ENCODE assay signal across 16 cellular contexts in the genomic region with DNA sequence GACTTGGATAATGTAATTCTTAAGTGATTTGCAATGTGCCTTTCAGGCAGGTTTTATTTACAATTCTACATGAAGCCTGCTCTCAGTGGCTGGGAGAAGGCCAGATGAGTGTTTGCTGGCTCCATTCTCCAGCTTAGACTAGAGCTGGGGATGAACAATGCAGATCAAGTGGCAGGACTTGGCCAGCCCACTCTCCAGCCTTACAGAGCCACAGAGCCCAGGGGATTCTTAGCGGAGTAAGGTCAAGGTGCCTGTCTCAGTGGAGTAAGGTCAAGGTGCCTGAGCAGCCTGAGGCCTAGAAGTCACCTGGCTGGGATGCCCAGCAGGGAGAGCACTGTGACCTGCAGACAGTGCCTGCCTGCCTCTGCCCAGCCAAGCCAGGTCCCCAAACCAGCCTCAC.
DNase-seq lines count a peak whose midpoint lies in the region; ATAC-seq, FAIRE-seq and TF ChIP-seq lines count a peak whose summit lies in the region.
"Had no signal": no experiment of that assay in that cellular context is flagged by ENCODE, and none has a peak within 500 bp of the region (broad histone marks: within the 10 kb centered on the region; RNA-seq: fewer than 3 reads in every experiment).

No MANE protein-coding gene starts in this region.

- H2BK5ac ChIP-seq in H9 (ENCODE audit: insufficient read length, low read length), result no peak overlapping the region

- H3K79me2 ChIP-seq in H9 (ENCODE audit: insufficient read depth, low read length) (no peaks in the 10 kb centered on the region), keratinocyte (ENCODE audit: control insufficient read depth, insufficient read depth, low read length) (no peaks in the 10 kb centered on the region)

- no peak overlapping the region for H4K5ac ChIP-seq in H9 (ENCODE audit: insufficient read length, low read depth, low read length)

- WGBS in H9 (ENCODE audit: extremely low coverage, insufficient read length, low lambda C conversion rate), result no CpG with 5 or more reads among the region's 1 CpG

- no peak overlapping the region for H3K18ac ChIP-seq in H9 (ENCODE audit: insufficient read length, low read depth, low read length)

- no peak overlapping the region for H2BK120ac ChIP-seq in H9 (ENCODE audit: low read depth, low read length, poor library complexity, severe bottlenecking)

- POLR2A ChIA-PET in AG04450 (lab: Yijun Ruan, JAX), result no interaction called here

- no peaks in the 10 kb centered on the region; a peak in 1 of 7 replicates for H3K36me3 Mint-ChIP-seq in H9 (ENCODE audit: insufficient read depth in 1 of 3, low read depth in 3 of 3)

- H2AFZ ChIP-seq in H9 (ENCODE audit: low read length), result no peak overlapping the region
- H2AFZ ChIP-seq in keratinocyte (ENCODE audit: control insufficient read depth, low read length), result no peak overlapping the region

- H3K23ac ChIP-seq in H9 (ENCODE audit: insufficient read length, low read depth, low read length), result no peak overlapping the region

- peaks cover 2% of the 10 kb centered on the region; the same call in 1 of the 2 replicates for H3K27me3 Mint-ChIP-seq in H9 (ENCODE audit: low read depth)

- CTCF ChIA-PET in AG04450 (lab: Charles Lee), result interaction anchor here (0.6 to 0.7 kb wide), 2 partner anchors 436 to 654 kb away, joined by 4 read pairs; no protein-coding TSS in a partner anchor

- peak; percentile 29 for DNase-seq in AG04450 (ENCODE audit: low read depth, low spot score)
- DNase-seq in H9, result peak; percentile 30
- DNase-seq in RPMI8226, result peak; percentile 42
- DNase-seq in keratinocyte (ENCODE audit: low read depth, low spot score), result no peak
- DNase-seq in Kasumi-1 (lab: John Stamatoyannopoulos, UW), result no peak
- no peak for DNase-seq in H7
- DNase-seq: activated T-cell treated with anti-CD3 and anti-CD28 coated beads, Interleukin-2, amount 50 U/mL, for 1 hour; AML-193; anterior cingulate cortex; mesenchymal stem cell; posterior cingulate gyrus; stimulated activated naive CD8-positive, alpha-beta T cell treated with anti-CD3 and anti-CD28 coated beads, Interleukin-15, amount 100 ng/mL, for 72 hours had no signal

- no peak overlapping the region for H3K4ac ChIP-seq in H9 (ENCODE audit: low read depth, low read length)

- H3K4me2 ChIP-seq in H9 (ENCODE audit: insufficient read depth, insufficient read length, low read length) (no peak overlapping the region), keratinocyte (ENCODE audit: control insufficient read depth, extremely low read depth, insufficient read depth, low read depth, low read length) (peak overlapping the region; percentile 36)

- dilution Hi-C loops in keratinocyte (cut with MboI; ENCODE audit: extremely low pct_ligation_motif_present, low sequenced_read_pairs), result no loop called here

- H2AK5ac ChIP-seq in H9 (ENCODE audit: insufficient read length, low read length), result no peak overlapping the region

- no peaks in the 10 kb centered on the region for H3K23me2 ChIP-seq in H9 (ENCODE audit: insufficient read length, low read depth, low read length, poor library complexity, severe bottlenecking)

- H3K4me1 ChIP-seq in H9 (ENCODE audit: insufficient read depth, low read length) (peaks cover 10% of the 10 kb centered on the region; the same call in 1 of the 2 replicates), keratinocyte (ENCODE audit: control insufficient read depth, extremely low read depth, insufficient read depth, low read length) (peaks cover 13% of the 10 kb centered on the region)

- H4K91ac ChIP-seq in H9 (ENCODE audit: insufficient read length, low read depth, low read length), result no peak overlapping the region

- H3K9ac ChIP-seq in H9 (ENCODE audit: extremely low read depth, insufficient read length, low read length), result no peak overlapping the region
- H3K9ac ChIP-seq in keratinocyte (ENCODE audit: control insufficient read depth, extremely low read depth, insufficient read depth, low read length), result no peak overlapping the region

- H2BK20ac ChIP-seq in H9 (ENCODE audit: low read depth, low read length, poor library complexity, severe bottlenecking), result no peak overlapping the region

- no peaks in the 10 kb centered on the region for H3K79me1 ChIP-seq in H9 (ENCODE audit: insufficient read depth, low read depth, low read length, poor library complexity, severe bottlenecking)

- H3K27ac ChIP-seq in AG04450 (ENCODE audit: low read depth, low read length) (no peak overlapping the region), H9 (ENCODE audit: insufficient read length, low read depth, low read length) (no peak overlapping the region), keratinocyte (ENCODE audit: control insufficient read depth, insufficient read depth, low read length) (no peak overlapping the region)
- H3K27ac ChIP-seq: SK-N-MC had no signal

- no peaks in the 10 kb centered on the region; a peak in 1 of 5 replicates for H3K9me3 Mint-ChIP-seq in H9
- H3K9me3 Mint-ChIP-seq: stimulated activated naive CD8-positive, alpha-beta T cell treated with anti-CD3 and anti-CD28 coated beads, Interleukin-15, amount 100 ng/mL, for 72 hours had no signal

- H3K14ac ChIP-seq in H9 (ENCODE audit: insufficient read depth, low read length), result peak overlapping the region; percentile 17

- TF ChIP-seq CTCF in AG04450 (IDR thresholded peaks at IDR 0.05; ENCODE audit: low read depth, low read length) (peak; percentile 68), H9 (conservative IDR thresholded peaks at IDR 0.05) (no peak), keratinocyte (optimal IDR thresholded peaks at IDR 0.05 in 1 of 3, IDR thresholded peaks at IDR 0.05 in 1 of 3, conservative IDR thresholded peaks at IDR 0.05 in 1 of 3; ENCODE audit: extremely low read depth in 1 of 3, insufficient read depth in 2 of 3, low read length in 3 of 3) (no peak)

- H3K27ac Mint-ChIP-seq in H9, result peak overlapping the region in 2 of 3 experiments; percentile 65 to 87; a peak in 2 of 7 replicates
- H3K27ac Mint-ChIP-seq: stimulated activated naive CD8-positive, alpha-beta T cell treated with anti-CD3 and anti-CD28 coated beads, Interleukin-15, amount 100 ng/mL, for 72 hours had no signal

- no peak overlapping the region for H3K4me3 ChIP-seq in AG04450 (ENCODE audit: low read depth, low read length)
- H3K4me3 ChIP-seq in keratinocyte (ENCODE audit: control insufficient read depth in 2 of 3, extremely low read depth in 1 of 3, insufficient read depth in 2 of 3, low read depth in 1 of 3, low read length in 3 of 3), result no peak overlapping the region
- H3K4me3 ChIP-seq in H7 (ENCODE audit: insufficient read depth, low read depth, low read length), result no peak overlapping the region
- H3K4me3 ChIP-seq: SK-N-MC had no signal

- H3K36me3 ChIP-seq in keratinocyte (ENCODE audit: control insufficient read depth in 2 of 2, extremely low read depth in 1 of 2, insufficient read depth in 2 of 2, low read length in 2 of 2) (no peaks in the 10 kb centered on the region), H7 (replicated peaks; ENCODE audit: control insufficient read depth, insufficient read depth, low read length) (no peaks in the 10 kb centered on the region)

- H3K4me3 Mint-ChIP-seq in H9, result no peak overlapping the region
- H3K4me3 Mint-ChIP-seq: stimulated activated naive CD8-positive, alpha-beta T cell treated with anti-CD3 and anti-CD28 coated beads, Interleukin-15, amount 100 ng/mL, for 72 hours had no signal

- FAIRE-seq in keratinocyte (lab: Jason Lieb, UNC), result no peak

- no peaks in the 10 kb centered on the region for H4K20me1 ChIP-seq in H9 (ENCODE audit: control insufficient read depth, insufficient read depth, insufficient read length)
- no peaks in the 10 kb centered on the region for H4K20me1 ChIP-seq in keratinocyte (ENCODE audit: control insufficient read depth, extremely low read depth, insufficient read depth, low read length)

- no peaks in the 10 kb centered on the region for H3K9me1 ChIP-seq in keratinocyte (ENCODE audit: control insufficient read depth, extremely low read depth, insufficient read depth, low read length)

- H3K9me3 ChIP-seq in AG04450 (ENCODE audit: control insufficient read depth, insufficient read depth, low read length), result peaks cover 3% of the 10 kb centered on the region; the same call in 1 of the 2 replicates
- H3K9me3 ChIP-seq in H9 (ENCODE audit: control insufficient read depth, low read depth, low read length), result no peaks in the 10 kb centered on the region
- H3K9me3 ChIP-seq in keratinocyte (ENCODE audit: control insufficient read depth, low read depth, low read length), result no peaks in the 10 kb centered on the region

- no peak overlapping the region for H4K8ac ChIP-seq in H9 (replicated peaks; ENCODE audit: insufficient read length, low read depth, low read length)

- no peak overlapping the region for H2BK15ac ChIP-seq in H9 (ENCODE audit: low read depth, low read length)

- H3K27me3 ChIP-seq in AG04450 (ENCODE audit: control insufficient read depth, insufficient read depth, low read length), result no peaks in the 10 kb centered on the region
- H3K27me3 ChIP-seq in H9 (ENCODE audit: insufficient read depth, low read length), result no peaks in the 10 kb centered on the region
- H3K27me3 ChIP-seq in keratinocyte (ENCODE audit: control insufficient read depth, extremely low read depth, insufficient read depth, low read length), result no peaks in the 10 kb centered on the region
- H3K27me3 ChIP-seq in H7 (ENCODE audit: control insufficient read depth, insufficient read depth, low read length), result no peaks in the 10 kb centered on the region

- no peak overlapping the region for H2BK12ac ChIP-seq in H9 (ENCODE audit: insufficient read length, low read depth, low read length)

- H3T11ph ChIP-seq in H9 (ENCODE audit: low read length), result no peak overlapping the region

- no peak for ATAC-seq in GM18519 (IDR thresholded peaks at IDR 0.05; ENCODE audit: low FRiP score, unreplicated experiment)
- ATAC-seq in GM18502 (IDR thresholded peaks at IDR 0.05; ENCODE audit: poor library complexity, unreplicated experiment), result no peak
- ATAC-seq: activated CD4-positive, CD25-positive, alpha-beta regulatory T cell treated with anti-CD3 and anti-CD28 coated beads, Interleukin-2, amount 50 U/mL, for 24 hours; stimulated activated naive CD8-positive, alpha-beta T cell treated with anti-CD3 and anti-CD28 coated beads, Interleukin-15, amount 100 ng/mL, for 72 hours had no signal

- H3K56ac ChIP-seq in H9 (ENCODE audit: insufficient read length, low read depth, low read length), result no peak overlapping the region

- H3K4me1 Mint-ChIP-seq in H9, result peaks cover 23 to 24% of the 10 kb centered on the region in 2 experiments
- H3K4me1 Mint-ChIP-seq: stimulated activated naive CD8-positive, alpha-beta T cell treated with anti-CD3 and anti-CD28 coated beads, Interleukin-15, amount 100 ng/mL, for 72 hours had no signal

Comparison
In these comparisons a context has a peak if more than half of its experiments do, and no peak if none do; other contexts are left out.
1. DNase-seq: peak in AG04450 (single experiment), H9 (single experiment) and RPMI8226 (single experiment); none in keratinocyte (single experiment), Kasumi-1 (0 of 2) and H7 (single experiment).